ENCODE assay signal across 20 cellular contexts in the genomic region with DNA sequence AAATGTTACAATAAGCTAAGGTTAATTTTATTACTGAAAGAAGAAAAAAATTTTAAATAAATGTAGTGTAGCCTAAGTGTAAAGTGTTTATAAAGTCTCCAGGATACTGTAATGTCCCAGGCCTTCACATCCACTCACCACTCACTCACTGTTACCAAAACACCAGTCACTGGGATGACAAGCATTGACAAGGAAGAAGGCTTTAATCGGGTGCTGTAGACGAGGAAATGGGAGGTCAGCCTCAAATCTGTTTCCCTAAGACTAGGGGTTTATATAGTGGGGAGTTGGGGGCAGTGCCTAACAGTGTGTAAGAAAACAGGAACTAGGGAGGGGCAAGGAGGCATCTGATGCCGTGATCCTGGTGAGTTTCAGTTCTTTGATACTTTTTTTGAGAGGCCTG.
A peak's percentile ranks its signal among the peaks of the same experiment; 100 is the strongest.
DNase-seq lines count a peak whose midpoint lies in the region; ATAC-seq, FAIRE-seq and TF ChIP-seq lines count a peak whose summit lies in the region.
"Had no signal": no experiment of that assay in that cellular context is flagged by ENCODE, and none has a peak within 500 bp of the region (broad histone marks: within the 10 kb centered on the region; RNA-seq: fewer than 3 reads in every experiment).

No MANE protein-coding gene starts in this region.

- no peak for TF ChIP-seq RAD21 in K562 (CRISPR knock-in tag; conservative IDR thresholded peaks at IDR 0.05 in 1 of 2, IDR thresholded peaks at IDR 0.05 in 1 of 2)

- H3K36me3 ChIP-seq in K562 (ENCODE audit: control insufficient read depth, insufficient read depth, low read length) (no peaks in the 10 kb centered on the region), colonic mucosa (no peaks in the 10 kb centered on the region)
- H3K36me3 ChIP-seq: BE2C, BLaER1 had no signal

- CTCF ChIA-PET in K562 (lab: Yijun Ruan, JAX; ENCODE audit: low intra/inter-chr PET ratio) = no interaction called here

- FAIRE-seq in K562 (lab: Jason Lieb, UNC) = no peak
- FAIRE-seq: D721Med, G401.6, GM12891, GM19239 had no signal

- H3K27ac ChIP-seq in K562 (ENCODE audit: extremely low read depth, low read depth, low read length) (no peak overlapping the region), colonic mucosa (no peak overlapping the region)
- H3K27ac ChIP-seq: BLaER1 had no signal

- 0% methylated on average over 3 of the region's 3 CpGs for WGBS in K562 (ENCODE audit: insufficient coverage, low coverage, missing lambda C conversion rate)

- no peaks in the 10 kb centered on the region for H3K27me3 ChIP-seq in K562 (ENCODE audit: control insufficient read depth in 2 of 2, insufficient read depth in 2 of 2, low read length in 2 of 2)
- H3K27me3 ChIP-seq in colonic mucosa = no peaks in the 10 kb centered on the region
- H3K27me3 ChIP-seq: BE2C, BLaER1 had no signal

- in situ Hi-C loops in K562 (cut with MboI) = no loop called here

- DNase-seq in MV-4-11 (lab: John Stamatoyannopoulos, UW) (peak; percentile 14), OCI-M1 (lab: John Stamatoyannopoulos, UW) (peak; percentile 24), K562 (ENCODE audit: extremely low read depth in 1 of 4, low spot score in 3 of 4) (no peak), T-helper 9 cell (no peak), colonic mucosa (no peak)
- DNase-seq: 8988T; ACHN; BE2C; C1 segment of cervical spinal cord; CD4-positive, alpha-beta memory T cell; CD4-positive, CD25-positive, alpha-beta regulatory T cell; CD8-positive, alpha-beta memory T cell; COR-L47; DMS79 treated with DMSO at 0.1 percent for 48 hours; GF-D8 had no signal

- H2AFZ ChIP-seq in K562 (ENCODE audit: low read depth, low read length) = no peak overlapping the region

- no peak for TF ChIP-seq EP300 in K562 (IDR thresholded peaks at IDR 0.05; ENCODE audit: low read length)

- no TSS peak for BruUV-seq in K562 (replicated peaks; lab: Mats Ljungman, UMichigan)

- TF ChIP-seq POLR2A in K562 (conservative IDR thresholded peaks at IDR 0.05) = no peak

- no peaks in the 10 kb centered on the region for H3K79me2 ChIP-seq in K562 (ENCODE audit: control insufficient read depth, insufficient read depth, low read length)

- H3K9me3 ChIP-seq in K562 (replicated peaks; ENCODE audit: control insufficient read depth, insufficient read depth, low read depth, low read length) = peaks cover 7% of the 10 kb centered on the region; the same call in 1 of the 2 replicates
- no peaks in the 10 kb centered on the region for H3K9me3 ChIP-seq in colonic mucosa
- H3K9me3 ChIP-seq: BE2C had no signal

- H3K4me2 ChIP-seq in K562 (ENCODE audit: insufficient read depth, low read length) = no peak overlapping the region
- H3K4me2 ChIP-seq: BLaER1 had no signal

- H4K20me1 ChIP-seq in K562 (replicated peaks; ENCODE audit: control insufficient read depth, insufficient read depth, low read length) = no peaks in the 10 kb centered on the region
- H4K20me1 ChIP-seq: BLaER1 had no signal

- TF ChIP-seq CTCF in K562 (IDR thresholded peaks at IDR 0.05 in 2 of 3, conservative IDR thresholded peaks at IDR 0.05 in 1 of 3; ENCODE audit: insufficient read depth in 2 of 3, low read depth in 1 of 3, low read length in 3 of 3) (no peak), colonic mucosa (IDR thresholded peaks at IDR 0.05) (no peak)

- H3K9me1 ChIP-seq in K562 (ENCODE audit: control insufficient read depth, insufficient read depth, low read length) = no peaks in the 10 kb centered on the region

- H3K9ac ChIP-seq in K562 (ENCODE audit: insufficient read depth in 1 of 2, low read depth in 2 of 2, low read length in 2 of 2) (no peak overlapping the region), colonic mucosa (ENCODE audit: low read depth in 2 of 2, low read length in 2 of 2) (no peak overlapping the region)
- H3K9ac ChIP-seq: BLaER1 had no signal

- H3K4me1 ChIP-seq in K562 (replicated peaks in 1 of 2; ENCODE audit: control insufficient read depth in 2 of 2, insufficient read depth in 2 of 2, low read length in 2 of 2) (no peaks in the 10 kb centered on the region), colonic mucosa (no peaks in the 10 kb centered on the region)
- H3K4me1 ChIP-seq: BE2C, BLaER1 had no signal

- H3K4me3 ChIP-seq in K562 (no peak overlapping the region), colonic mucosa (no peak overlapping the region)
- H3K4me3 ChIP-seq: BLaER1 had no signal

- no peak for ATAC-seq in K562

- POLR2A ChIA-PET in K562 (lab: Yijun Ruan, JAX) = no interaction called here

- intact Hi-C loops in K562 (cut with micrococcal nuclease) (no loop called here), colonic mucosa (cut with DNase I) (no loop called here)

TF ChIP-seq in K562, 482 proteins besides CTCF, POLR2A, EP300 and RAD21:
- TF ChIP-seq ZNF212 (CRISPR knock-in tag; IDR thresholded peaks at IDR 0.05) = no peak
- TF ChIP-seq, protein P1, sequence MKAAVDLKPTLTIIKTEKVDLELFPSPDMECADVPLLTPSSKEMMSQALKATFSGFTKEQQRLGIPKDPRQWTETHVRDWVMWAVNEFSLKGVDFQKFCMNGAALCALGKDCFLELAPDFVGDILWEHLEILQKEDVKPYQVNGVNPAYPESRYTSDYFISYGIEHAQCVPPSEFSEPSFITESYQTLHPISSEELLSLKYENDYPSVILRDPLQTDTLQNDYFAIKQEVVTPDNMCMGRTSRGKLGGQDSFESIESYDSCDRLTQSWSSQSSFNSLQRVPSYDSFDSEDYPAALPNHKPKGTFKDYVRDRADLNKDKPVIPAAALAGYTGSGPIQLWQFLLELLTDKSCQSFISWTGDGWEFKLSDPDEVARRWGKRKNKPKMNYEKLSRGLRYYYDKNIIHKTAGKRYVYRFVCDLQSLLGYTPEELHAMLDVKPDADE (conservative IDR thresholded peaks at IDR 0.05; ENCODE audit: control insufficient read depth, low read depth, low read length) = no peak
- TF ChIP-seq, protein P2, sequence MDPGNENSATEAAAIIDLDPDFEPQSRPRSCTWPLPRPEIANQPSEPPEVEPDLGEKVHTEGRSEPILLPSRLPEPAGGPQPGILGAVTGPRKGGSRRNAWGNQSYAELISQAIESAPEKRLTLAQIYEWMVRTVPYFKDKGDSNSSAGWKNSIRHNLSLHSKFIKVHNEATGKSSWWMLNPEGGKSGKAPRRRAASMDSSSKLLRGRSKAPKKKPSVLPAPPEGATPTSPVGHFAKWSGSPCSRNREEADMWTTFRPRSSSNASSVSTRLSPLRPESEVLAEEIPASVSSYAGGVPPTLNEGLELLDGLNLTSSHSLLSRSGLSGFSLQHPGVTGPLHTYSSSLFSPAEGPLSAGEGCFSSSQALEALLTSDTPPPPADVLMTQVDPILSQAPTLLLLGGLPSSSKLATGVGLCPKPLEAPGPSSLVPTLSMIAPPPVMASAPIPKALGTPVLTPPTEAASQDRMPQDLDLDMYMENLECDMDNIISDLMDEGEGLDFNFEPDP (CRISPR knock-in tag; IDR thresholded peaks at IDR 0.05) = no peak
- TF ChIP-seq ZNF551 (CRISPR knock-in tag; IDR thresholded peaks at IDR 0.05) = no peak
- TF ChIP-seq CSDE1 (IDR thresholded peaks at IDR 0.05) = no peak
- no peak for TF ChIP-seq NR1H2 (CRISPR knock-in tag; IDR thresholded peaks at IDR 0.05)
- TF ChIP-seq CBX5 (IDR thresholded peaks at IDR 0.05; ENCODE audit: borderline replicate concordance, low read depth) = 0 out of 2 replicates have a peak, but pooled peaks have one; percentile 24
- TF ChIP-seq ZNF124 (CRISPR knock-in tag; IDR thresholded peaks at IDR 0.05) = peak; percentile 86; the same call in 1 of the 2 replicates

Comparison
In these comparisons a context has a peak if more than half of its experiments do, and no peak if none do; other contexts are left out.
1. DNase-seq: peak in MV-4-11 (single experiment) and OCI-M1 (single experiment); none in K562 (0 of 4), T-helper 9 cell (single experiment) and colonic mucosa (single experiment).